1 cellular context compared by ENCODE assay signal in genomic region chr2:218399391-218400166, GRCh38.
A peak's percentile ranks its signal among the peaks of the same experiment; 100 is the strongest.
TF ChIP-seq lines count a peak whose summit lies in the region.

Gene CTDSP1, plus strand, starts transcription at chr2:218399868. Its CDS starts 223 bp downstream, at chr2:218400091.

TF ChIP-seq in HepG2, 621 proteins besides CTCF, POLR2A, EP300 and RAD21 (continued from another document and continues in another):
- TF ChIP-seq ZNF281 (CRISPR knock-in tag; IDR thresholded peaks at IDR 0.05; ENCODE audit: borderline replicate concordance), result peak; percentile 70
- peak; percentile 82; the same call in 1 of the 2 replicates for TF ChIP-seq ZNF446 (CRISPR knock-in tag; IDR thresholded peaks at IDR 0.05)
- TF ChIP-seq TCF7 (IDR thresholded peaks at IDR 0.05; ENCODE audit: low read depth), result no peak
- TF ChIP-seq ZNF569 (CRISPR knock-in tag; IDR thresholded peaks at IDR 0.05; ENCODE audit: borderline replicate concordance), result no peak
- no peak for TF ChIP-seq TIGD3 (CRISPR knock-in tag; IDR thresholded peaks at IDR 0.05; ENCODE audit: borderline replicate concordance)
- TF ChIP-seq LBX2 (CRISPR knock-in tag; IDR thresholded peaks at IDR 0.05; ENCODE audit: borderline replicate concordance), result no peak; the same call in 1 of the 2 replicates
- no peak for TF ChIP-seq XBP1 (CRISPR knock-in tag; IDR thresholded peaks at IDR 0.05)
- TF ChIP-seq DZIP1 (CRISPR knock-in tag; IDR thresholded peaks at IDR 0.05), result no peak
- TF ChIP-seq MTERF4 (CRISPR knock-in tag; IDR thresholded peaks at IDR 0.05), result peak; percentile 42; the same call in 1 of the 2 replicates
- 0 out of 2 replicates have a peak, but pooled peaks have one; percentile 33 for TF ChIP-seq ATF3 (CRISPR knock-in tag; IDR thresholded peaks at IDR 0.05)
- no peak; the same call in 1 of the 2 replicates for TF ChIP-seq HIVEP1 (CRISPR knock-in tag; IDR thresholded peaks at IDR 0.05)
- peak; percentile 45; the same call in 1 of the 2 replicates for TF ChIP-seq DMAP1 (CRISPR knock-in tag; IDR thresholded peaks at IDR 0.05)
- no peak; the same call in 1 of the 2 replicates for TF ChIP-seq ZSCAN12 (CRISPR knock-in tag; IDR thresholded peaks at IDR 0.05)
- TF ChIP-seq ISX (CRISPR knock-in tag; conservative IDR thresholded peaks at IDR 0.05), result peak; percentile 82
- TF ChIP-seq MED13 (CRISPR knock-in tag; IDR thresholded peaks at IDR 0.05), result peak; percentile 30; the same call in 1 of the 2 replicates
- TF ChIP-seq KLF11 (CRISPR knock-in tag; IDR thresholded peaks at IDR 0.05), result 0 out of 2 replicates have a peak, but pooled peaks have one; percentile 37
- no peak for TF ChIP-seq SP2 (CRISPR knock-in tag; IDR thresholded peaks at IDR 0.05)
- TF ChIP-seq MLX (CRISPR knock-in tag; IDR thresholded peaks at IDR 0.05), result 0 out of 2 replicates have a peak, but pooled peaks have one; percentile 40
- TF ChIP-seq KAT7 (CRISPR knock-in tag; IDR thresholded peaks at IDR 0.05; ENCODE audit: borderline replicate concordance), result no peak; the same call in 1 of the 2 replicates
- TF ChIP-seq ZBTB34 (CRISPR knock-in tag; IDR thresholded peaks at IDR 0.05), result no peak
- TF ChIP-seq ZNF337 (CRISPR knock-in tag; IDR thresholded peaks at IDR 0.05; ENCODE audit: borderline replicate concordance, low read depth), result no peak
- TF ChIP-seq SKIL (CRISPR knock-in tag; IDR thresholded peaks at IDR 0.05; ENCODE audit: borderline replicate concordance), result peak; percentile 35; the same call in 1 of the 2 replicates
- TF ChIP-seq ZBTB49 (CRISPR knock-in tag; IDR thresholded peaks at IDR 0.05; ENCODE audit: borderline replicate concordance), result no peak
- peak; percentile 9; the same call in 1 of the 2 replicates for TF ChIP-seq ZBTB38 (CRISPR knock-in tag; IDR thresholded peaks at IDR 0.05)
- no peak; the same call in 1 of the 2 replicates for TF ChIP-seq TBX3 (IDR thresholded peaks at IDR 0.05; ENCODE audit: borderline replicate concordance)
- TF ChIP-seq PREB (CRISPR knock-in tag; IDR thresholded peaks at IDR 0.05), result 0 out of 2 replicates have a peak, but pooled peaks have one; percentile 41
- no peak for TF ChIP-seq SOX6 (IDR thresholded peaks at IDR 0.05)
- peak; percentile 56; the same call in 1 of the 2 replicates for TF ChIP-seq SOX6 (CRISPR knock-in tag; IDR thresholded peaks at IDR 0.05)
- peak; percentile 68; the same call in 1 of the 2 replicates for TF ChIP-seq ZNF710 (CRISPR knock-in tag; IDR thresholded peaks at IDR 0.05; ENCODE audit: borderline replicate concordance)
- TF ChIP-seq BCL3 (CRISPR knock-in tag; IDR thresholded peaks at IDR 0.05), result no peak
- peak; percentile 85 for TF ChIP-seq SAP130 (CRISPR knock-in tag; IDR thresholded peaks at IDR 0.05; ENCODE audit: low read depth)
- peak; percentile 49; the same call in 1 of the 2 replicates for TF ChIP-seq TMF1 (CRISPR knock-in tag; IDR thresholded peaks at IDR 0.05; ENCODE audit: low read depth)
- no peak for TF ChIP-seq ZNF335 (CRISPR knock-in tag; IDR thresholded peaks at IDR 0.05)
- TF ChIP-seq ZNF749 (CRISPR knock-in tag; IDR thresholded peaks at IDR 0.05; ENCODE audit: borderline replicate concordance), result no peak
- 0 out of 2 replicates have a peak, but pooled peaks have one; percentile 61 for TF ChIP-seq ETV6 (CRISPR knock-in tag; conservative IDR thresholded peaks at IDR 0.05)
- TF ChIP-seq GABPA (IDR thresholded peaks at IDR 0.05; ENCODE audit: low read depth, low read length), result no peak
- no peak; the same call in 1 of the 2 replicates for TF ChIP-seq GABPA (CRISPR knock-in tag; IDR thresholded peaks at IDR 0.05; ENCODE audit: low read depth)
- no peak for TF ChIP-seq SIX1 (CRISPR knock-in tag; IDR thresholded peaks at IDR 0.05; ENCODE audit: borderline replicate concordance)
